Comparison of ENCODE assay signal across 8 cellular contexts in the genomic region with DNA sequence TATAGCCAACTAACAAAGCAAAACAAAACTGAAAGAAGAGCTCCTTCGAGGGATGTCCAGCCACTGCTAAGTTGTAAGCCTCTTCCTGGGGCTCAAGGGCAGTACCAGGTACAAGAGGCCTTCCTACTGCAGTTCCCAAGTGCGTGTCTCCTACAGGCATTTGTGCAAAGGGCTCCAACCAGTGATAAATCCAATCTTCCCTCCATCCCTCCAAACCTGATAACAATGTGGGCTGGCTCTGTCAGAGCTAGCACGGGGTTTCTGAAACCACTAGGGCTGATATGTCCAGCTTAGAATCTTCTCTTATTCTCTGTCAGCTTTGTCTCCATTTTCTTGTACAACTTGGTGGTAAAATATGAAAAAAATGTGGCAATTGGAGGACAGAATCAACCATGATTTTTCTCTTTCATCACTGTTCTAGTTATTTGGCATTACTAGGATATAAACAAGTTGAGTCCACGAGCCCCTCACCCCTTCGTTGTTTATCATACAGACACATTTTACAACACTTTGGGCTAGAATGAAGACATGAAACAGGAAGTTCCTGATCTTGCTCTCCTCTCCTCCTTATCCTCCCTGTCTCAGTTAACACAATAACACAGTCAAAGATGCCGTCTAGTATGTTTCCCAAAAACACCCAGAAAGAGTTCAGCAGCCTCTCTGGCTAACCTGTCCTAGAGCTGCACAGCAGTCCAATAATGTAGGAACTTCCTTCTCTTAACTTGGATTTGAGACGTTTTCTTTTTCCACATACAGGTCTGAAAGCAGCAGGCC. TPM values are rescaled to one million over a fixed set of nuclear protein-coding genes. Genes with fewer than 3 reads are reported as not detected.
DNase-seq lines count a peak whose midpoint lies in the region; ATAC-seq and TF ChIP-seq lines count a peak whose summit lies in the region.

No MANE protein-coding gene starts in this region.

- H3K27me3 ChIP-seq in mononuclear cell (ENCODE audit: insufficient read depth, low read length), result no peaks in the 10 kb centered on the region

- H3K4me1 Mint-ChIP-seq in activated T-helper 1 cell treated with anti-CD3 and anti-CD28 coated beads, Interleukin-12 subunit alpha, Interleukin-12 subunit beta, Interleukin-2, Interleukin-4 antibody, amounts not matched to agents 30 ng/mL and 10 ng/mL and 1 ng/mL, durations not matched to agents 14 hours and 24 hours and 36 hours (ENCODE audit: low read depth), result peaks cover 83% of the 10 kb centered on the region

- peak overlapping the region; percentile 94 for H3K4me3 Mint-ChIP-seq in activated T-helper 1 cell treated with anti-CD3 and anti-CD28 coated beads, Interleukin-12 subunit alpha, Interleukin-12 subunit beta, Interleukin-2, Interleukin-4 antibody, amounts not matched to agents 30 ng/mL and 10 ng/mL and 1 ng/mL, durations not matched to agents 14 hours and 24 hours and 36 hours

- ATAC-seq in HG02798 (IDR thresholded peaks at IDR 0.05; ENCODE audit: poor library complexity, unreplicated experiment) (peak; percentile 48), HG03520 (IDR thresholded peaks at IDR 0.05; ENCODE audit: unreplicated experiment) (no peak)

- DNase-seq in activated T-helper 1 cell treated with anti-CD3 and anti-CD28 coated beads, Interleukin-12 subunit alpha, Interleukin-12 subunit beta, Interleukin-2, Interleukin-4 antibody, amounts not matched to agents 30 ng/mL and 10 ng/mL and 1 ng/mL, durations not matched to agents 14 hours and 24 hours and 36 hours (ENCODE audit: low spot score), result no peak
- DNase-seq in NCI-H774 (lab: John Stamatoyannopoulos, UW) (no peak), NCI-H2107 treated with DMSO at 0.1 percent for 48 hours (lab: John Stamatoyannopoulos, UW; ENCODE audit: unreplicated experiment) (no peak)
- DNase-seq in activated effector memory CD4-positive, alpha-beta T cell treated with Interleukin-2 at 50 U/mL for 16 hours, result no peak

- intact Hi-C loops in activated T-helper 1 cell treated with anti-CD3 and anti-CD28 coated beads, Interleukin-12 subunit alpha, Interleukin-12 subunit beta, Interleukin-2, Interleukin-4 antibody, amounts not matched to agents 30 ng/mL and 10 ng/mL and 1 ng/mL, durations not matched to agents 14 hours and 24 hours and 36 hours (cut with micrococcal nuclease), result loop anchor here (2.0 kb wide), 1 partner anchor 64 kb away; no protein-coding TSS in a partner anchor

- H3K27ac Mint-ChIP-seq in activated T-helper 1 cell treated with anti-CD3 and anti-CD28 coated beads, Interleukin-12 subunit alpha, Interleukin-12 subunit beta, Interleukin-2, Interleukin-4 antibody, amounts not matched to agents 30 ng/mL and 10 ng/mL and 1 ng/mL, durations not matched to agents 14 hours and 24 hours and 36 hours, result peak overlapping the region; percentile 98

- peak; percentile 11; the same call in 1 of the 2 replicates for TF ChIP-seq CTCF in GM12874 (IDR thresholded peaks at IDR 0.05; ENCODE audit: insufficient read depth, low read depth, low read length)

- peaks cover 43% of the 10 kb centered on the region for H3K36me3 Mint-ChIP-seq in activated T-helper 1 cell treated with anti-CD3 and anti-CD28 coated beads, Interleukin-12 subunit alpha, Interleukin-12 subunit beta, Interleukin-2, Interleukin-4 antibody, amounts not matched to agents 30 ng/mL and 10 ng/mL and 1 ng/mL, durations not matched to agents 14 hours and 24 hours and 36 hours (ENCODE audit: low read depth)

- peak overlapping the region; percentile 67 for H3K4me3 ChIP-seq in mononuclear cell (ENCODE audit: low read length)

- peaks cover 61% of the 10 kb centered on the region for H3K4me1 ChIP-seq in mononuclear cell (ENCODE audit: insufficient read depth, low read length)

- H3K27me3 Mint-ChIP-seq in activated T-helper 1 cell treated with anti-CD3 and anti-CD28 coated beads, Interleukin-12 subunit alpha, Interleukin-12 subunit beta, Interleukin-2, Interleukin-4 antibody, amounts not matched to agents 30 ng/mL and 10 ng/mL and 1 ng/mL, durations not matched to agents 14 hours and 24 hours and 36 hours (ENCODE audit: insufficient read depth), result no peaks in the 10 kb centered on the region

- H3K9me3 Mint-ChIP-seq in activated T-helper 1 cell treated with anti-CD3 and anti-CD28 coated beads, Interleukin-12 subunit alpha, Interleukin-12 subunit beta, Interleukin-2, Interleukin-4 antibody, amounts not matched to agents 30 ng/mL and 10 ng/mL and 1 ng/mL, durations not matched to agents 14 hours and 24 hours and 36 hours, result no peaks in the 10 kb centered on the region

- H3K9me3 ChIP-seq in mononuclear cell (ENCODE audit: low read depth, low read length), result no peaks in the 10 kb centered on the region

RNA-seq across cellular contexts. Expression of a gene that starts 35.4 kb away (rescaled TPM):
- 340 and 367 TPM in 2 replicates for total RNA-seq in activated T-helper 1 cell treated with anti-CD3 and anti-CD28 coated beads, Interleukin-12 subunit alpha, Interleukin-12 subunit beta, Interleukin-2, Interleukin-4 antibody, amounts not matched to agents 30 ng/mL and 10 ng/mL and 1 ng/mL, durations not matched to agents 14 hours and 24 hours and 36 hours
- 126 TPM for total RNA-seq in mononuclear cell
